36 cellular contexts compared by ENCODE assay signal in genomic region chr10:88745633-88746032, GRCh38. TPM values are rescaled to one million over a fixed set of nuclear protein-coding genes. Genes with fewer than 3 reads are reported as not detected.
DNase-seq lines count a peak whose midpoint lies in the region; ATAC-seq, FAIRE-seq and TF ChIP-seq lines count a peak whose summit lies in the region.
"Had no signal": no experiment of that assay in that cellular context is flagged by ENCODE, and none has a peak within 500 bp of the region (broad histone marks: within the 10 kb centered on the region; RNA-seq: fewer than 3 reads in every experiment).

No MANE protein-coding gene starts in this region.

- no peak for DNase-seq in activated naive CD4-positive, alpha-beta T cell treated with anti-CD3 and anti-CD28 coated beads, Interleukin-2, amount 50 U/mL, for 72 hours (ENCODE audit: low spot score in 2 of 2)
- DNase-seq in GM19239 (ENCODE audit: insufficient read length, low spot score) = no peak
- DNase-seq: 8988T; ACHN; AML-193; BE2C; C1 segment of cervical spinal cord; Caco-2; Calu3; CD4-positive, alpha-beta memory T cell; CD4-positive, alpha-beta T cell; CD4-positive, CD25-positive, alpha-beta regulatory T cell; CD8-positive, alpha-beta memory T cell; CD8-positive, alpha-beta T cell; COR-L47; DMS 273 treated with DMSO at 0.1 percent for 48 hours; DMS153; DMS53; DMS79; DMS79 treated with DMSO at 0.1 percent for 48 hours; DND-41; EL had no signal

- peaks cover 5% of the 10 kb centered on the region for H3K36me3 Mint-ChIP-seq in activated naive CD4-positive, alpha-beta T cell treated with anti-CD3 and anti-CD28 coated beads, Interleukin-2, amount 50 U/mL, for 24 hours
- peaks cover 0 to 4% of the 10 kb centered on the region in 2 donors for H3K36me3 Mint-ChIP-seq in activated naive CD4-positive, alpha-beta T cell treated with anti-CD3 and anti-CD28 coated beads, Interleukin-2, amount 50 U/mL, for 72 hours
- H3K36me3 Mint-ChIP-seq: CD14-positive monocyte; CD4-positive, CD25-positive, alpha-beta regulatory T cell; CD8-positive, alpha-beta T cell had no signal

- CTCF ChIA-PET in HEK293 (lab: Yijun Ruan, JAX) = interaction anchor here (1.6 kb wide), 1 partner anchor 17 kb away, joined by 6 read pairs; no protein-coding TSS in a partner anchor

- H3K9me3 ChIP-seq in HEK293 (ENCODE audit: control insufficient read depth, insufficient read depth, low read depth, low read length) = no peaks in the 10 kb centered on the region; the same call in 1 of the 2 replicates
- H3K9me3 ChIP-seq: A549, BE2C had no signal

- H3K4me1 Mint-ChIP-seq in activated naive CD4-positive, alpha-beta T cell treated with anti-CD3 and anti-CD28 coated beads, Interleukin-2, amount 50 U/mL, for 24 hours = no peaks in the 10 kb centered on the region
- H3K4me1 Mint-ChIP-seq: B cell; CD4-positive, alpha-beta memory T cell; CD4-positive, CD25-positive, alpha-beta regulatory T cell; CD8-positive, alpha-beta memory T cell had no signal

- H3K36me3 ChIP-seq in HEK293 (ENCODE audit: control insufficient read depth in 2 of 2, insufficient read depth in 1 of 2, low read length in 2 of 2) = no peaks in the 10 kb centered on the region
- H3K36me3 ChIP-seq: BE2C; BLaER1; BLaER1 treated with 17β-estradiol and CSF1 and Interleukin-3, amounts not matched to agents 10 nM and 100 nM had no signal

- H3K27ac ChIP-seq in HEK293 (ENCODE audit: extremely low read depth, low read depth, low read length) = no peak overlapping the region
- H3K27ac ChIP-seq: 22Rv1; A549; BLaER1; BLaER1 treated with 17β-estradiol and CSF1 and Interleukin-3, amounts not matched to agents 10 nM and 100 nM; C4-2B had no signal

- H3K4me1 ChIP-seq in HEK293 (ENCODE audit: control insufficient read depth, insufficient read depth, low read length) = no peaks in the 10 kb centered on the region
- H3K4me1 ChIP-seq: A549; BE2C; BLaER1; BLaER1 treated with 17β-estradiol and CSF1 and Interleukin-3, amounts not matched to agents 10 nM and 100 nM; Caco-2 had no signal

- H3K27ac Mint-ChIP-seq in activated naive CD4-positive, alpha-beta T cell treated with anti-CD3 and anti-CD28 coated beads, Interleukin-2, amount 50 U/mL, for 24 hours = peak overlapping the region; percentile 14
- no peak overlapping the region for H3K27ac Mint-ChIP-seq in activated naive CD4-positive, alpha-beta T cell treated with anti-CD3 and anti-CD28 coated beads, Interleukin-2, amount 50 U/mL, for 72 hours
- H3K27ac Mint-ChIP-seq: B cell; CD14-positive monocyte; CD4-positive, alpha-beta memory T cell; CD4-positive, alpha-beta T cell; CD4-positive, CD25-positive, alpha-beta regulatory T cell; CD8-positive, alpha-beta memory T cell; CD8-positive, alpha-beta T cell had no signal

- POLR2A ChIA-PET in HEK293 (lab: Yijun Ruan, JAX) = no interaction called here

- H3K27me3 Mint-ChIP-seq in activated naive CD4-positive, alpha-beta T cell treated with anti-CD3 and anti-CD28 coated beads, Interleukin-2, amount 50 U/mL, for 24 hours = peaks cover 4% of the 10 kb centered on the region

- no peak for ATAC-seq in activated naive CD4-positive, alpha-beta T cell treated with anti-CD3 and anti-CD28 coated beads, Interleukin-2, amount 50 U/mL, for 72 hours
- ATAC-seq: A549; CD8-positive, alpha-beta T cell had no signal

- no peak for FAIRE-seq in GM19239 (lab: Jason Lieb, UNC)
- FAIRE-seq: A204.1, A549, D721Med had no signal

- H3K4me3 Mint-ChIP-seq in activated naive CD4-positive, alpha-beta T cell treated with anti-CD3 and anti-CD28 coated beads, Interleukin-2, amount 50 U/mL, for 24 hours = no peak overlapping the region
- H3K4me3 Mint-ChIP-seq: B cell; CD14-positive monocyte; CD4-positive, alpha-beta memory T cell; CD4-positive, alpha-beta T cell; CD4-positive, CD25-positive, alpha-beta regulatory T cell; CD8-positive, alpha-beta memory T cell; CD8-positive, alpha-beta T cell had no signal

- peaks cover 11% of the 10 kb centered on the region for H3K9me3 Mint-ChIP-seq in activated naive CD4-positive, alpha-beta T cell treated with anti-CD3 and anti-CD28 coated beads, Interleukin-2, amount 50 U/mL, for 24 hours
- peaks cover 4 to 10% of the 10 kb centered on the region in 2 donors for H3K9me3 Mint-ChIP-seq in activated naive CD4-positive, alpha-beta T cell treated with anti-CD3 and anti-CD28 coated beads, Interleukin-2, amount 50 U/mL, for 72 hours

- no peak overlapping the region for H3K4me3 ChIP-seq in HEK293 (ENCODE audit: low read depth, low read length)
- H3K4me3 ChIP-seq: A549; BLaER1; BLaER1 treated with 17β-estradiol and CSF1 and Interleukin-3, amounts not matched to agents 10 nM and 100 nM had no signal

- TF ChIP-seq CTCF in HEK293 (tag by site-specific recombination; IDR thresholded peaks at IDR 0.05) = no peak

TF ChIP-seq in HEK293, 187 proteins besides CTCF, POLR2A, EP300 and RAD21:
- TF ChIP-seq MYNN (tag by site-specific recombination; IDR thresholded peaks at IDR 0.05; ENCODE audit: borderline replicate concordance) = no peak
- TF ChIP-seq ZNF529 (tag by site-specific recombination; IDR thresholded peaks at IDR 0.05; ENCODE audit: insufficient replicate concordance) = peak; percentile 64
- TF ChIP-seq SCRT2 (tag by site-specific recombination; IDR thresholded peaks at IDR 0.05) = no peak
- TF ChIP-seq TRIM28 (IDR thresholded peaks at IDR 0.05; ENCODE audit: borderline replicate concordance, low read length) = peak; percentile 90
- peak; percentile 88 for TF ChIP-seq SETDB1 (IDR thresholded peaks at IDR 0.05; ENCODE audit: insufficient read length, low read length)
- TF ChIP-seq ZNF184 (tag by site-specific recombination; IDR thresholded peaks at IDR 0.05) = no peak

RNA-seq across cellular contexts. Expression of gene LIPN, which starts 14.2 kb away (rescaled TPM):
- total RNA-seq in activated naive CD4-positive, alpha-beta T cell treated with anti-CD3 and anti-CD28 coated beads, Interleukin-2, amount 50 U/mL, for 72 hours = not detected
- total RNA-seq: A172; A673; B cell; Caco-2; Calu3; CD4-positive, alpha-beta memory T cell; CD4-positive, alpha-beta T cell; CD8-positive, alpha-beta memory T cell; CD8-positive, alpha-beta T cell; Daoy had no signal

RNA-seq across cellular contexts. Expression of gene LIPK, which starts 39.6 kb away (rescaled TPM):
- total RNA-seq in activated naive CD4-positive, alpha-beta T cell treated with anti-CD3 and anti-CD28 coated beads, Interleukin-2, amount 50 U/mL, for 72 hours = not detected
- total RNA-seq: A172; A673; B cell; Caco-2; Calu3; CD4-positive, alpha-beta memory T cell; CD4-positive, alpha-beta T cell; CD4-positive, CD25-positive, alpha-beta regulatory T cell; CD8-positive, alpha-beta memory T cell; CD8-positive, alpha-beta T cell; Daoy had no signal

RNA-seq across cellular contexts. Expression of gene LIPM, which starts 56.9 kb away (rescaled TPM):
- total RNA-seq in activated naive CD4-positive, alpha-beta T cell treated with anti-CD3 and anti-CD28 coated beads, Interleukin-2, amount 50 U/mL, for 72 hours = not detected
- total RNA-seq: A172; A673; B cell; Caco-2; Calu3; CD4-positive, alpha-beta memory T cell; CD4-positive, alpha-beta T cell; CD4-positive, CD25-positive, alpha-beta regulatory T cell; CD8-positive, alpha-beta memory T cell; CD8-positive, alpha-beta T cell; Daoy had no signal
